ENCODE assay signal across 17 cellular contexts in the genomic region with DNA sequence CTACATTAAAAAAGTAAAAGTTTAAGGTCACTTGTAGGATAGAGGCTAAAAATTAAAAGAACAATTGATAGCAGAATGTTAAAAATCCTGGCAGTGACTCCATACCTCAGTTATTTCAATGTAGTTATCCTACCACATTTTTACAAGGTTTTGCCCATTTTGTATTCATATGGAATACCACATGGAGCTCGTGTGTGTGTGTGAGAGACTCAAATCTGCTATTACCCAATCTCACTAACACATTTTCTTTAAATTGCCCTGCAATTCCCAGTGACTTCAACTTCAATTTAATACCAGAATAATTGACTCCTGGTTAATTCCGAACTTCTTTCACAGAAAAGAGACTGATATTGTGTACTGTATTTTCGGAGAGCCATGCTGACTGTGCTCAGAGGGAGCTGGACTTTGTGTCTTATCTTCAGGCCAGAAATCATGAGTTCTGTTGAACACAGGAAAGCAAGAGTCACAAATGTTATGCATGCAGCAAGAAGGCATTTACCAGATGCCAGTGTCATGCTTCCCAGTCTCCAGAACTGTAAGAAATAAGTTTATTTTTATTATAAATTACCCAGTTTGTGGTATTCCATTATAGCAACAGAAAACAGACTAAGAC.
DNase-seq lines count a peak whose midpoint lies in the region; ATAC-seq and TF ChIP-seq lines count a peak whose summit lies in the region.
"Had no signal": no experiment of that assay in that cellular context is flagged by ENCODE, and none has a peak within 500 bp of the region (broad histone marks: within the 10 kb centered on the region; RNA-seq: fewer than 3 reads in every experiment).

No MANE protein-coding gene starts in this region.

- CTCF ChIA-PET in Caco-2 (lab: Charles Lee) = no interaction called here
- CTCF ChIA-PET in activated CD8-positive, alpha-beta T cell treated with anti-CD3 and anti-CD28 coated beads, Interleukin-2, amount 10 ng/mL, durations not matched to agents 7 days and 5 days (lab: Charles Lee) = no interaction called here

- H4K20me1 ChIP-seq in GM23338 (replicated peaks; ENCODE audit: insufficient read depth) (no peaks in the 10 kb centered on the region), hepatocyte (ENCODE audit: insufficient read depth, poor library complexity, severe bottlenecking) (no peaks in the 10 kb centered on the region)

- BruUV-seq in Caco-2 (replicated peaks; lab: Mats Ljungman, UMichigan) = no TSS peak

- peaks cover 18% of the 10 kb centered on the region for H3K4me1 Mint-ChIP-seq in Caco-2 (ENCODE audit: low read depth, unreplicated experiment)
- peaks cover 10% of the 10 kb centered on the region for H3K4me1 Mint-ChIP-seq in GM23338
- no peaks in the 10 kb centered on the region for H3K4me1 Mint-ChIP-seq in activated CD8-positive, alpha-beta T cell treated with anti-CD3 and anti-CD28 coated beads, Interleukin-2, amount 10 ng/mL, durations not matched to agents 7 days and 5 days (ENCODE audit: low read depth)

- H3K4me3 ChIP-seq in Caco-2 (ENCODE audit: low read depth, low read length) (no peak overlapping the region), GM23338 (no peak overlapping the region), adipocyte (ENCODE audit: low read length) (no peak overlapping the region), hepatocyte (no peak overlapping the region)
- H3K4me3 ChIP-seq: A549, HAP-1, PC-9 had no signal

- no peak overlapping the region for H3K4me3 Mint-ChIP-seq in Caco-2 (ENCODE audit: unreplicated experiment)
- no peak overlapping the region for H3K4me3 Mint-ChIP-seq in GM23338
- H3K4me3 Mint-ChIP-seq in activated CD8-positive, alpha-beta T cell treated with anti-CD3 and anti-CD28 coated beads, Interleukin-2, amount 10 ng/mL, durations not matched to agents 7 days and 5 days = no peak overlapping the region

- H3K27me3 ChIP-seq in Caco-2 (replicated peaks; ENCODE audit: control insufficient read depth, insufficient read depth, low read length) = no peaks in the 10 kb centered on the region
- no peaks in the 10 kb centered on the region for H3K27me3 ChIP-seq in GM23338 (ENCODE audit: insufficient read depth)
- H3K27me3 ChIP-seq in adipocyte (replicated peaks; ENCODE audit: control insufficient read depth, insufficient read depth, low read length) = no peaks in the 10 kb centered on the region
- H3K27me3 ChIP-seq in hepatocyte = no peaks in the 10 kb centered on the region

- H3K36me3 ChIP-seq in Caco-2 (ENCODE audit: control insufficient read depth, insufficient read depth, low read length) (no peaks in the 10 kb centered on the region), GM23338 (ENCODE audit: insufficient read depth) (no peaks in the 10 kb centered on the region), adipocyte (ENCODE audit: control insufficient read depth, insufficient read depth, low read length, severe bottlenecking) (no peaks in the 10 kb centered on the region), hepatocyte (replicated peaks; ENCODE audit: insufficient read depth, low read depth) (no peaks in the 10 kb centered on the region)
- H3K36me3 ChIP-seq: HAP-1 had no signal

- peak overlapping the region; percentile 45 for H3K27ac Mint-ChIP-seq in Caco-2 (ENCODE audit: unreplicated experiment)
- peak overlapping the region; percentile 76 for H3K27ac Mint-ChIP-seq in GM23338
- no peak overlapping the region for H3K27ac Mint-ChIP-seq in activated CD8-positive, alpha-beta T cell treated with anti-CD3 and anti-CD28 coated beads, Interleukin-2, amount 10 ng/mL, durations not matched to agents 7 days and 5 days

- H3K9me3 ChIP-seq in Caco-2 (no peaks in the 10 kb centered on the region), adipocyte (ENCODE audit: control insufficient read depth, low read length) (no peaks in the 10 kb centered on the region), hepatocyte (ENCODE audit: low read depth) (no peaks in the 10 kb centered on the region)
- H3K9me3 ChIP-seq: A549, HAP-1 had no signal

- H3K9me2 ChIP-seq in GM23338 (ENCODE audit: insufficient read depth) (0 out of 2 replicates have a peak, but pooled peaks cover 4% of the 10 kb centered on the region), hepatocyte (replicated peaks; ENCODE audit: insufficient read depth) (no peaks in the 10 kb centered on the region)

- H3K79me2 ChIP-seq in GM23338 (replicated peaks; ENCODE audit: insufficient read depth) (no peaks in the 10 kb centered on the region), hepatocyte (no peaks in the 10 kb centered on the region)

- TF ChIP-seq CTCF in Caco-2 (IDR thresholded peaks at IDR 0.05; ENCODE audit: insufficient read depth in 1 of 2, low read depth in 1 of 2, low read length in 1 of 2, severe bottlenecking in 1 of 2, unreplicated experiment in 1 of 2) (no peak), GM23338 (conservative IDR thresholded peaks at IDR 0.05; ENCODE audit: low read depth in 2 of 2) (no peak), hepatocyte (IDR thresholded peaks at IDR 0.05; ENCODE audit: poor library complexity) (no peak)

- peaks cover 18% of the 10 kb centered on the region for H3K4me1 ChIP-seq in Caco-2
- 0 out of 2 replicates have a peak, but pooled peaks cover 6% of the 10 kb centered on the region for H3K4me1 ChIP-seq in GM23338 (ENCODE audit: insufficient read depth)
- no peaks in the 10 kb centered on the region for H3K4me1 ChIP-seq in adipocyte (ENCODE audit: control insufficient read depth, insufficient read depth, low read length)
- H3K4me1 ChIP-seq in hepatocyte (ENCODE audit: insufficient read depth) = no peaks in the 10 kb centered on the region

- H2AFZ ChIP-seq in GM23338 = peak overlapping the region; percentile 35
- H2AFZ ChIP-seq in hepatocyte = peak overlapping the region; percentile 10
- H2AFZ ChIP-seq: PC-9 had no signal

- H3K36me3 Mint-ChIP-seq in Caco-2 (ENCODE audit: insufficient read depth, unreplicated experiment) (no peaks in the 10 kb centered on the region), GM23338 (ENCODE audit: low read depth) (peaks cover 3% of the 10 kb centered on the region; the same call in 2 of the 3 replicates)
- no peaks in the 10 kb centered on the region for H3K36me3 Mint-ChIP-seq in activated CD8-positive, alpha-beta T cell treated with anti-CD3 and anti-CD28 coated beads, Interleukin-2, amount 10 ng/mL, durations not matched to agents 7 days and 5 days (ENCODE audit: low read depth)

- no peak overlapping the region for H3K9ac ChIP-seq in adipocyte (ENCODE audit: low read length)

- DNase-seq in Caco-2 = no peak
- no peak for DNase-seq in GM23338 (ENCODE audit: low spot score)
- peak; percentile 28 for DNase-seq in adipocyte (ENCODE audit: low read depth)
- peak; percentile 13 for DNase-seq in hepatocyte (ENCODE audit: low spot score)
- DNase-seq in GDM1 (lab: John Stamatoyannopoulos, UW) = no peak
- DNase-seq in stimulated activated CD4-positive, alpha-beta T cell treated with anti-CD3 and anti-CD28 coated beads, Interleukin-15, amount 100 ng/mL, for 24 hours = no peak
- DNase-seq in mesenteric fat pad (ENCODE audit: low spot score) = no peak
- DNase-seq in activated CD8-positive, alpha-beta T cell treated with anti-CD3 and anti-CD28 coated beads, Interleukin-2, amount 10 ng/mL, durations not matched to agents 7 days and 5 days = no peak
- DNase-seq: C1 segment of cervical spinal cord, DMS 273 treated with DMSO at 0.1 percent for 48 hours, NCI-H187 treated with DMSO at 0.1 percent for 48 hours, NCI-H2171, NCI-H446, NCI-H774, PC-9 had no signal

- POLR2A ChIA-PET in Caco-2 (lab: Charles Lee) = no interaction called here
- POLR2A ChIA-PET in activated CD8-positive, alpha-beta T cell treated with anti-CD3 and anti-CD28 coated beads, Interleukin-2, amount 10 ng/mL, durations not matched to agents 7 days and 5 days (lab: Charles Lee) = no interaction called here

- no peaks in the 10 kb centered on the region for H3F3A ChIP-seq in GM23338 (replicated peaks; ENCODE audit: low read depth)

- WGBS in hepatocyte (ENCODE audit: low lambda C conversion rate, missing lambda C conversion rate) = 47% methylated on average over 3 of the region's 3 CpGs

- no peak for ATAC-seq in GM23338
- ATAC-seq in activated CD8-positive, alpha-beta T cell treated with anti-CD3 and anti-CD28 coated beads, Interleukin-2, amount 10 ng/mL, durations not matched to agents 7 days and 5 days = no peak
- ATAC-seq: A549 had no signal

- H3K9me3 Mint-ChIP-seq in Caco-2 (ENCODE audit: unreplicated experiment) (peaks cover 11% of the 10 kb centered on the region), GM23338 (no peaks in the 10 kb centered on the region)
- H3K9me3 Mint-ChIP-seq in activated CD8-positive, alpha-beta T cell treated with anti-CD3 and anti-CD28 coated beads, Interleukin-2, amount 10 ng/mL, durations not matched to agents 7 days and 5 days (ENCODE audit: insufficient read depth) = no peaks in the 10 kb centered on the region

- H3K4me2 ChIP-seq in GM23338 (no peak overlapping the region), hepatocyte (peak overlapping the region; percentile 27)
- H3K4me2 ChIP-seq: A549, PC-9 had no signal

- H3K27me3 Mint-ChIP-seq in Caco-2 (ENCODE audit: insufficient read depth, unreplicated experiment) (no peaks in the 10 kb centered on the region), GM23338 (ENCODE audit: insufficient read depth, low read depth, poor library complexity) (no peaks in the 10 kb centered on the region)
- peaks cover 1% of the 10 kb centered on the region for H3K27me3 Mint-ChIP-seq in activated CD8-positive, alpha-beta T cell treated with anti-CD3 and anti-CD28 coated beads, Interleukin-2, amount 10 ng/mL, durations not matched to agents 7 days and 5 days (ENCODE audit: low read depth)

- intact Hi-C loops in Caco-2 (cut with micrococcal nuclease; ENCODE audit: unreplicated experiment) = no loop called here

- H3K27ac ChIP-seq in GM23338 (ENCODE audit: low read depth) = no peak overlapping the region
- H3K27ac ChIP-seq in hepatocyte = no peak overlapping the region
- H3K27ac ChIP-seq: PC-9 had no signal

TF ChIP-seq in GM23338, 12 proteins besides CTCF, POLR2A, EP300 and RAD21:
- TF ChIP-seq JUNB (IDR thresholded peaks at IDR 0.05; ENCODE audit: unreplicated experiment) = no peak

Comparison
In these comparisons a context has a peak if more than half of its experiments do, and no peak if none do; other contexts are left out.
1. DNase-seq: peak in adipocyte (single experiment) and hepatocyte (single experiment); none in Caco-2 (0 of 2), GM23338 (single experiment), GDM1 (single experiment), stimulated activated CD4-positive, alpha-beta T cell treated with anti-CD3 and anti-CD28 coated beads, Interleukin-15, amount 100 ng/mL, for 24 hours (single experiment), mesenteric fat pad (single experiment) and activated CD8-positive, alpha-beta T cell treated with anti-CD3 and anti-CD28 coated beads, Interleukin-2, amount 10 ng/mL, durations not matched to agents 7 days and 5 days (single experiment).